In the genomic region with DNA sequence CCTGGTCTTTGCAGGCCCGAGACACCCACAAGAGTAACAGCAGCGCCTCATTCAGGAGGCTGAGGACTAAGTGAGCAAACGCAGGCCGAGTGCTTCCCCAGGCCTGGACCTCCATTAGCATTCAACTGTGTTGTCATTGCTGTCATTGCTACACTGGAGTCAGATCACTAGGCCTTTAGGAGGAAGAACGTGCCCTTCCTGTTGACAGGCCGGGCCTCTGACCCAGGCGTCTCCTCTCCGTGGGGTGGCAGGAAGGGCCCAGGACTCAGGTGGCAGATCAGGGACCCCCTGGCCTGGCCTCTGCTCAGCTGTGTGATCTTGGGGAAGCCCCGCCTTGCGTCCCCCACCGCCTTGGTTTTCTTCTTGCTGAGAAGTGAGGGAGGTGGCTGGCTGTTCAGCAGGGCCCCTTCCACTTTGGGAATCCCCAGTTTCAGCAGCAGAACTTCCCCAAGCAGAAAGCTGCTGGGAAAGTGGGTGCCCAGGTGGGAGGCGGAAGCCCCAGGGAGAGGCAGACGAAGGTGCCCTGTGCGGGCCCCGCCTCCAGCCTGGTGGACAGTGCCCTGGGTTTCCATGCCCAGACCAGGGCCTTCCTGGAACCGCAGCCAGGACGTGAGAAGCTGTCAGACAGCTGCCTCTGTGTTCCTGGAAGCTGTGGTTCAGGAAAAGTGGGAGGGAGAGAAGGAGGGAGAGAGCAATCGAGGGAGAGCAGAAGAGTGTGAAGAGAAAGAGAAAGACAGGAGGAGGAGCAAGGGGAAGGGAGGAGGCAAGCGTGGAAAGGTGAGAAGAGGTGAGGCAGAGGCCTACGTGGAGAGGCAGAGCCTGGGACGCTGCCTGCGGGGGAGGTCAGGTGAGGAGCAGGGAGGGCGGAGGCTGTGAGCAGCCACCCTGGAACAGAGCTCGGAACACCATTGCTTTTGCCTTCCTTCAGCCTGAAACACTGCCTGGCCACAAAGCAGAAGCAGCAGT, we compare ENCODE assay signal across 8 cellular contexts. TPM values are rescaled to one million over a fixed set of nuclear protein-coding genes. Genes with fewer than 3 reads are reported as not detected.
DNase-seq lines count a peak whose midpoint lies in the region; ATAC-seq and TF ChIP-seq lines count a peak whose summit lies in the region.

No MANE protein-coding gene starts in this region.

- peak overlapping the region; percentile 61 to 90 (median 78) for H3K4me2 ChIP-seq in BLaER1 treated with 17β-estradiol and CSF1 and Interleukin-3, amounts not matched to agents 10 nM and 100 nM

- ATAC-seq in GM21423 (IDR thresholded peaks at IDR 0.05; ENCODE audit: unreplicated experiment): peak; percentile 37
- peak; percentile 71 to 72 for ATAC-seq in natural killer cell treated with Interleukin-12 subunit alpha and Interleukin-12 subunit beta and Interleukin-15 and Interleukin-18, amount 100 ng/mL, for 72 hours
- ATAC-seq in GM18858 (IDR thresholded peaks at IDR 0.05; ENCODE audit: unreplicated experiment): no peak
- ATAC-seq in HG03097 (IDR thresholded peaks at IDR 0.05; ENCODE audit: low FRiP score, unreplicated experiment): no peak

- no peaks in the 10 kb centered on the region for H4K20me1 ChIP-seq in BLaER1 treated with 17β-estradiol and CSF1 and Interleukin-3, amounts not matched to agents 10 nM and 100 nM

- no peak for DNase-seq in NT2/D1 (ENCODE audit: low read depth, low spot score)
- peak; percentile 75 for DNase-seq in natural killer cell treated with Interleukin-12 subunit alpha and Interleukin-12 subunit beta and Interleukin-15 and Interleukin-18, amount 100 ng/mL, for 72 hours (ENCODE audit: low spot score)
- no peak for DNase-seq in NCI-H2029 (lab: John Stamatoyannopoulos, UW)

- H3K9ac ChIP-seq in BLaER1 treated with 17β-estradiol and CSF1 and Interleukin-3, amounts not matched to agents 10 nM and 100 nM: peak overlapping the region; percentile 55 to 85 (median 69)
- peak overlapping the region; percentile 26 for H3K9ac ChIP-seq in NT2/D1 (ENCODE audit: insufficient read length, low read depth)

- peak in 1 of 2 experiments; percentile 18 for TF ChIP-seq CTCF in brain (conservative IDR thresholded peaks at IDR 0.05)

- H3K4me1 ChIP-seq in BLaER1 treated with 17β-estradiol and CSF1 and Interleukin-3, amounts not matched to agents 10 nM and 100 nM: peaks cover 57 to 93% (median 81%) of the 10 kb centered on the region in 10 experiments
- H3K4me1 ChIP-seq in NT2/D1 (ENCODE audit: insufficient read depth, insufficient read length): peaks cover 22% of the 10 kb centered on the region

- H3K27me3 ChIP-seq in BLaER1 treated with 17β-estradiol and CSF1 and Interleukin-3, amounts not matched to agents 10 nM and 100 nM: no peaks in the 10 kb centered on the region
- no peaks in the 10 kb centered on the region for H3K27me3 ChIP-seq in NT2/D1 (ENCODE audit: insufficient read depth, insufficient read length)

- peaks cover 18% of the 10 kb centered on the region for H3K4me1 Mint-ChIP-seq in brain
- H3K4me1 Mint-ChIP-seq in natural killer cell treated with Interleukin-12 subunit alpha and Interleukin-12 subunit beta and Interleukin-15 and Interleukin-18, amount 100 ng/mL, for 72 hours (ENCODE audit: low read depth in 2 of 2): peaks cover 7 to 12% of the 10 kb centered on the region in 2 donors

- H3K27ac ChIP-seq in BLaER1 treated with 17β-estradiol and CSF1 and Interleukin-3, amounts not matched to agents 10 nM and 100 nM: peak overlapping the region; percentile 69 to 95 (median 88)

- no peaks in the 10 kb centered on the region for H3K9me3 ChIP-seq in BLaER1 treated with 17β-estradiol and CSF1 and Interleukin-3, amounts not matched to agents 10 nM and 100 nM (replicated peaks in 1 of 11)
- no peaks in the 10 kb centered on the region for H3K9me3 ChIP-seq in NT2/D1 (ENCODE audit: insufficient read depth, low read length)

- no peaks in the 10 kb centered on the region for H3K27me3 Mint-ChIP-seq in brain
- H3K27me3 Mint-ChIP-seq in natural killer cell treated with Interleukin-12 subunit alpha and Interleukin-12 subunit beta and Interleukin-15 and Interleukin-18, amount 100 ng/mL, for 72 hours: no peaks in the 10 kb centered on the region

- no peak overlapping the region for H3K4me3 ChIP-seq in BLaER1 treated with 17β-estradiol and CSF1 and Interleukin-3, amounts not matched to agents 10 nM and 100 nM
- no peak overlapping the region for H3K4me3 ChIP-seq in NT2/D1 (ENCODE audit: insufficient read length, low read depth)

- no peaks in the 10 kb centered on the region for H3K36me3 Mint-ChIP-seq in brain
- no peaks in the 10 kb centered on the region for H3K36me3 Mint-ChIP-seq in natural killer cell treated with Interleukin-12 subunit alpha and Interleukin-12 subunit beta and Interleukin-15 and Interleukin-18, amount 100 ng/mL, for 72 hours

- H3K4me3 Mint-ChIP-seq in brain: no peak overlapping the region
- peak overlapping the region; percentile 67 for H3K4me3 Mint-ChIP-seq in natural killer cell treated with Interleukin-12 subunit alpha and Interleukin-12 subunit beta and Interleukin-15 and Interleukin-18, amount 100 ng/mL, for 72 hours

- H3K9me3 Mint-ChIP-seq in brain: no peaks in the 10 kb centered on the region
- H3K9me3 Mint-ChIP-seq in natural killer cell treated with Interleukin-12 subunit alpha and Interleukin-12 subunit beta and Interleukin-15 and Interleukin-18, amount 100 ng/mL, for 72 hours: no peaks in the 10 kb centered on the region

- peak overlapping the region; percentile 63 to 94 (median 79) for H3K27ac Mint-ChIP-seq in brain
- peak overlapping the region; percentile 98 for H3K27ac Mint-ChIP-seq in natural killer cell treated with Interleukin-12 subunit alpha and Interleukin-12 subunit beta and Interleukin-15 and Interleukin-18, amount 100 ng/mL, for 72 hours

- no peaks in the 10 kb centered on the region for H3K36me3 ChIP-seq in BLaER1 treated with 17β-estradiol and CSF1 and Interleukin-3, amounts not matched to agents 10 nM and 100 nM
- H3K36me3 ChIP-seq in NT2/D1 (ENCODE audit: insufficient read depth, insufficient read length, low read length): no peaks in the 10 kb centered on the region

RNA-seq across cellular contexts. Expression of a gene that starts 18.9 kb away (rescaled TPM):
- polyA plus RNA-seq in brain (ENCODE audit: insufficient read depth, low read depth, low replicate concordance): 0.49 TPM
- total RNA-seq in natural killer cell treated with Interleukin-12 subunit alpha and Interleukin-12 subunit beta and Interleukin-15 and Interleukin-18, amount 100 ng/mL, for 72 hours: 1 to 10 TPM in 1 of 2 donors, not detected in 1; 1.0 TPM

RNA-seq across cellular contexts. Expression of a gene that starts 24.0 kb away (rescaled TPM):
- polyA plus RNA-seq in brain (ENCODE audit: insufficient read depth, low read depth, low replicate concordance): not detected
- total RNA-seq in natural killer cell treated with Interleukin-12 subunit alpha and Interleukin-12 subunit beta and Interleukin-15 and Interleukin-18, amount 100 ng/mL, for 72 hours: not detected

Comparison
In these comparisons a context has a peak if more than half of its experiments do, and no peak if none do; other contexts are left out.
1. ATAC-seq: peak in GM21423 (single experiment) and natural killer cell treated with Interleukin-12 subunit alpha and Interleukin-12 subunit beta and Interleukin-15 and Interleukin-18, amount 100 ng/mL, for 72 hours (2 of 2); none in GM18858 (single experiment) and HG03097 (single experiment).